ENCODE assay signal across 1 cellular context in the genomic region with DNA sequence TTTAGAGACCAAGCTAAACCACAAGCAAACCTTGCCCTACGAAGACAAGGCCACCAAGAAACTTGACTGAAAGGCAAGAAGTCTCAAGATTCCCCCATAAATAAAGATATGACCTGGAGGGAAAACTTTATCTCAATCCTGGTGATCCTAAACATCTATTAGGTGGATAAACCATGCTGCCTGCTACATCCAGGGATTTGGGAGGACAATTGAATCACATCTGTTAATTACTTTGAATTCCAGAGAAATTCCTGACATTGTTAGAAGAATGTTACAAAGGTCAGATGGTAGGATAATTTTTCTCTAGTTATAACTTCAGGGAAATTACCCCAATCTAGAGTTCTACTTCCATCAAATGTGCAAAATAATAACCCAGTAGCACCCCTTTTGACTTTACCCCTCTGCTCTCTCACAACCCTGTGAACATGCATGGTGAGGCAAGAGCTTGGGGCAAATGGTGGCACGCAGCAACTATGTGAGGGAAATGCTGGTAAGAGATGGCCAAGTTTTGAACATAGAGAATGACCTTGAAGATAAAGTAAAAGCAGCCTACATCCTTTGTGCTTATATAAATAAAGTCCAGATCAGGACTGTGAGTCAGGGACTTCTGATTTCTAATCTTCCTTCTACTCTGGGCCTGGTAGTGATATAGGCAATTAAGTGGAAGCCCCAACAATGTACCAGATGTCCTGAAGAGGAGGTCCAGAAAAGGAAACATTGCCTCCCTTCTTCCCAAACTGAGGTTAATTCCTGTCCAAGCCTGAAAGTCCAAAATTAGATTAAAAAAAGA.
TF ChIP-seq lines count a peak whose summit lies in the region.

No MANE protein-coding gene starts in this region.

TF ChIP-seq in WTC11, 78 proteins besides CTCF, POLR2A, EP300 and RAD21 (continued from another document):
- TF ChIP-seq, protein P1, sequence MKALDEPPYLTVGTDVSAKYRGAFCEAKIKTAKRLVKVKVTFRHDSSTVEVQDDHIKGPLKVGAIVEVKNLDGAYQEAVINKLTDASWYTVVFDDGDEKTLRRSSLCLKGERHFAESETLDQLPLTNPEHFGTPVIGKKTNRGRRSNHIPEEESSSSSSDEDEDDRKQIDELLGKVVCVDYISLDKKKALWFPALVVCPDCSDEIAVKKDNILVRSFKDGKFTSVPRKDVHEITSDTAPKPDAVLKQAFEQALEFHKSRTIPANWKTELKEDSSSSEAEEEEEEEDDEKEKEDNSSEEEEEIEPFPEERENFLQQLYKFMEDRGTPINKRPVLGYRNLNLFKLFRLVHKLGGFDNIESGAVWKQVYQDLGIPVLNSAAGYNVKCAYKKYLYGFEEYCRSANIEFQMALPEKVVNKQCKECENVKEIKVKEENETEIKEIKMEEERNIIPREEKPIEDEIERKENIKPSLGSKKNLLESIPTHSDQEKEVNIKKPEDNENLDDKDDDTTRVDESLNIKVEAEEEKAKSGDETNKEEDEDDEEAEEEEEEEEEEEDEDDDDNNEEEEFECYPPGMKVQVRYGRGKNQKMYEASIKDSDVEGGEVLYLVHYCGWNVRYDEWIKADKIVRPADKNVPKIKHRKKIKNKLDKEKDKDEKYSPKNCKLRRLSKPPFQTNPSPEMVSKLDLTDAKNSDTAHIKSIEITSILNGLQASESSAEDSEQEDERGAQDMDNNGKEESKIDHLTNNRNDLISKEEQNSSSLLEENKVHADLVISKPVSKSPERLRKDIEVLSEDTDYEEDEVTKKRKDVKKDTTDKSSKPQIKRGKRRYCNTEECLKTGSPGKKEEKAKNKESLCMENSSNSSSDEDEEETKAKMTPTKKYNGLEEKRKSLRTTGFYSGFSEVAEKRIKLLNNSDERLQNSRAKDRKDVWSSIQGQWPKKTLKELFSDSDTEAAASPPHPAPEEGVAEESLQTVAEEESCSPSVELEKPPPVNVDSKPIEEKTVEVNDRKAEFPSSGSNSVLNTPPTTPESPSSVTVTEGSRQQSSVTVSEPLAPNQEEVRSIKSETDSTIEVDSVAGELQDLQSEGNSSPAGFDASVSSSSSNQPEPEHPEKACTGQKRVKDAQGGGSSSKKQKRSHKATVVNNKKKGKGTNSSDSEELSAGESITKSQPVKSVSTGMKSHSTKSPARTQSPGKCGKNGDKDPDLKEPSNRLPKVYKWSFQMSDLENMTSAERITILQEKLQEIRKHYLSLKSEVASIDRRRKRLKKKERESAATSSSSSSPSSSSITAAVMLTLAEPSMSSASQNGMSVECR (CRISPR knock-in tag; IDR thresholded peaks at IDR 0.05; ENCODE audit: borderline replicate concordance) = no peak
- TF ChIP-seq MXD4 (CRISPR knock-in tag; IDR thresholded peaks at IDR 0.05; ENCODE audit: borderline replicate concordance) (no peak), ELF4 (CRISPR knock-in tag; IDR thresholded peaks at IDR 0.05; ENCODE audit: low read depth) (no peak), CREM (CRISPR knock-in tag; IDR thresholded peaks at IDR 0.05) (no peak), AR (CRISPR knock-in tag; IDR thresholded peaks at IDR 0.05) (no peak)
- TF ChIP-seq, protein P2, sequence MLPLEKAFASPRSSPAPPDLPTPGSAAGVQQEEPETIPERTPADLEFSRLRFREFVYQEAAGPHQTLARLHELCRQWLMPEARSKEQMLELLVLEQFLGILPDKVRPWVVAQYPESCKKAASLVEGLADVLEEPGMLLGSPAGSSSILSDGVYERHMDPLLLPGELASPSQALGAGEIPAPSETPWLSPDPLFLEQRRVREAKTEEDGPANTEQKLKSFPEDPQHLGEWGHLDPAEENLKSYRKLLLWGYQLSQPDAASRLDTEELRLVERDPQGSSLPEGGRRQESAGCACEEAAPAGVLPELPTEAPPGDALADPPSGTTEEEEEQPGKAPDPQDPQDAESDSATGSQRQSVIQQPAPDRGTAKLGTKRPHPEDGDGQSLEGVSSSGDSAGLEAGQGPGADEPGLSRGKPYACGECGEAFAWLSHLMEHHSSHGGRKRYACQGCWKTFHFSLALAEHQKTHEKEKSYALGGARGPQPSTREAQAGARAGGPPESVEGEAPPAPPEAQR (CRISPR knock-in tag; IDR thresholded peaks at IDR 0.05) = no peak
- TF ChIP-seq, protein P3, sequence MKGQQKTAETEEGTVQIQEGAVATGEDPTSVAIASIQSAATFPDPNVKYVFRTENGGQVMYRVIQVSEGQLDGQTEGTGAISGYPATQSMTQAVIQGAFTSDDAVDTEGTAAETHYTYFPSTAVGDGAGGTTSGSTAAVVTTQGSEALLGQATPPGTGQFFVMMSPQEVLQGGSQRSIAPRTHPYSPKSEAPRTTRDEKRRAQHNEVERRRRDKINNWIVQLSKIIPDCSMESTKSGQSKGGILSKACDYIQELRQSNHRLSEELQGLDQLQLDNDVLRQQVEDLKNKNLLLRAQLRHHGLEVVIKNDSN (CRISPR knock-in tag; IDR thresholded peaks at IDR 0.05) = no peak
- TF ChIP-seq, protein P4, sequence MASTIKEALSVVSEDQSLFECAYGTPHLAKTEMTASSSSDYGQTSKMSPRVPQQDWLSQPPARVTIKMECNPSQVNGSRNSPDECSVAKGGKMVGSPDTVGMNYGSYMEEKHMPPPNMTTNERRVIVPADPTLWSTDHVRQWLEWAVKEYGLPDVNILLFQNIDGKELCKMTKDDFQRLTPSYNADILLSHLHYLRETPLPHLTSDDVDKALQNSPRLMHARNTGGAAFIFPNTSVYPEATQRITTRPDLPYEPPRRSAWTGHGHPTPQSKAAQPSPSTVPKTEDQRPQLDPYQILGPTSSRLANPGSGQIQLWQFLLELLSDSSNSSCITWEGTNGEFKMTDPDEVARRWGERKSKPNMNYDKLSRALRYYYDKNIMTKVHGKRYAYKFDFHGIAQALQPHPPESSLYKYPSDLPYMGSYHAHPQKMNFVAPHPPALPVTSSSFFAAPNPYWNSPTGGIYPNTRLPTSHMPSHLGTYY (CRISPR knock-in tag; IDR thresholded peaks at IDR 0.05) = no peak
